ENCODE assay signal across 8 cellular contexts in genomic region chr3:114998971-114999579, GRCh38.
"Had no signal": no experiment of that assay in that cellular context is flagged by ENCODE, and none has a peak within 500 bp of the region (broad histone marks: within the 10 kb centered on the region; RNA-seq: fewer than 3 reads in every experiment).

No MANE protein-coding gene starts in this region.

- H3K4me3 ChIP-seq: GM12878 had no signal

- ATAC-seq: GM12878 had no signal

- DNase-seq: GDM1, GF-D8 had no signal

- FAIRE-seq: G401.6, GM12878, GM12891, GM12892, GM18507, GM19239 had no signal
